1 cellular context compared by ENCODE assay signal in the genomic region with DNA sequence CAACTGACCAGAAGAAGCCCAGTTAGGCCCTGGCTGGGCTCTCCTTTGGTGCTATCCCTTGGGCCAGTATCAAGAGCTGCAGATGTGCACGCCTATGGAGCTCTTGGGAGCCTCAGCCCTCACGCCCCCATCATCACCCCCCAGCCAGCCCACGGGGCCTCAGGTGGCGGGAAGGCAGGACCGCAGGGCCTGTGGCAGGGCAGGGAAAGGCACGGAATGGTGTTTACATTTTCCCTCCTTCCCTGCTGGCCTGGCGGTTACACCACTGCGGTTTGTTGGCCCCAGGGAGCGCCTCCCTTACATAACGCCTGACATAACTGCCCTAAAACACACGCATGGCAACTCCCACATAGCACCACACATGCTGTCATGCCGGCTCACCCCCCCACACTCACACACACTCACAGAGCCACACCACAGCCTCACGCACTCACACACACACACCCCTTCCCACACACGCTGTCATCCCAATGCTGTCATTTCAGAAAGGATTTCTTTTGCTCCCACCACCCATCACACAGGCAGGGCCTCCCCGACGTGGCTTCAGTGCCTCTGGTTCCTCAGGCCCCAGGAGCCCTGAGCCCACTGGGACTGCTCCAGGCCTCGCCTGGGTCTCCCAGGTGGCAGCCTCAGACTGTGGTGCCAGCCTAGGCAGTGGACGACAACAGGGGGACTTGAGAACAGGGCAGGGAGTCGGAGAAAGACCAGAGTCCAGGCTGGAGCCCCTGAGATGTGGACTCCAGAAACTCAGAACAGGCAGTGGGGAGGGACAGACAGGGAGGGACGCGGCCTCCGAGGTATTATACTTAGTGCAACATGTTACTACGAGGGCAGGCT.
TF ChIP-seq lines count a peak whose summit lies in the region.

No MANE protein-coding gene starts in this region.

TF ChIP-seq in HepG2, 621 proteins besides CTCF, POLR2A, EP300 and RAD21 (continued from another document and continues in another):
- TF ChIP-seq ZGPAT (CRISPR knock-in tag; IDR thresholded peaks at IDR 0.05) (peak; percentile 86), IKZF1 (IDR thresholded peaks at IDR 0.05) (no peak), ZNF282 (IDR thresholded peaks at IDR 0.05; ENCODE audit: partially characterized antibody) (no peak), ZNF609 (CRISPR knock-in tag; IDR thresholded peaks at IDR 0.05; ENCODE audit: borderline replicate concordance) (peak; percentile 84), NAIF1 (CRISPR knock-in tag; IDR thresholded peaks at IDR 0.05; ENCODE audit: borderline replicate concordance) (peak; percentile 32; the same call in 1 of the 2 replicates), ZNF766 (CRISPR knock-in tag; IDR thresholded peaks at IDR 0.05; ENCODE audit: borderline replicate concordance) (peak; percentile 58; the same call in 1 of the 2 replicates), EEA1 (CRISPR knock-in tag; IDR thresholded peaks at IDR 0.05; ENCODE audit: borderline replicate concordance) (no peak), ZNF598 (CRISPR knock-in tag; IDR thresholded peaks at IDR 0.05; ENCODE audit: borderline replicate concordance) (0 out of 2 replicates have a peak, but pooled peaks have one; percentile 44), ARNTL (CRISPR knock-in tag; IDR thresholded peaks at IDR 0.05) (peak; percentile 91), CHCHD3 (CRISPR knock-in tag; IDR thresholded peaks at IDR 0.05) (peak; percentile 80; the same call in 1 of the 2 replicates), ZC3H13 (CRISPR knock-in tag; IDR thresholded peaks at IDR 0.05) (no peak), ZNF572 (CRISPR knock-in tag; IDR thresholded peaks at IDR 0.05) (peak; percentile 93; the same call in 1 of the 2 replicates), IRF9 (CRISPR knock-in tag; IDR thresholded peaks at IDR 0.05; ENCODE audit: borderline replicate concordance) (peak; percentile 90; the same call in 1 of the 2 replicates), MIER2 (CRISPR knock-in tag; IDR thresholded peaks at IDR 0.05) (0 out of 2 replicates have a peak, but pooled peaks have one; percentile 25), KDM4B (CRISPR knock-in tag; IDR thresholded peaks at IDR 0.05) (no peak; the same call in 1 of the 2 replicates), THAP8 (CRISPR knock-in tag; IDR thresholded peaks at IDR 0.05; ENCODE audit: borderline replicate concordance) (no peak), PHF20 (CRISPR knock-in tag; IDR thresholded peaks at IDR 0.05) (peak; percentile 64; the same call in 1 of the 2 replicates), ZNF101 (CRISPR knock-in tag; IDR thresholded peaks at IDR 0.05; ENCODE audit: borderline replicate concordance, low read depth) (0 out of 2 replicates have a peak, but pooled peaks have one; percentile 39), U2AF1 (optimal IDR thresholded peaks at IDR 0.05; ENCODE audit: low read depth, low read length) (no peak), ZNF235 (CRISPR knock-in tag; IDR thresholded peaks at IDR 0.05; ENCODE audit: borderline replicate concordance) (no peak; the same call in 1 of the 2 replicates), ZNF343 (CRISPR knock-in tag; IDR thresholded peaks at IDR 0.05) (peak; percentile 81; the same call in 1 of the 2 replicates), PITX1 (CRISPR knock-in tag; IDR thresholded peaks at IDR 0.05) (peak; percentile 60; the same call in 1 of the 2 replicates), DMAP1 (CRISPR knock-in tag; IDR thresholded peaks at IDR 0.05) (peak; percentile 64; the same call in 1 of the 2 replicates), HNF4A (CRISPR knock-in tag; IDR thresholded peaks at IDR 0.05) (peak; percentile 65), PAF1 (CRISPR knock-in tag; IDR thresholded peaks at IDR 0.05) (no peak), CHD4 (IDR thresholded peaks at IDR 0.05; ENCODE audit: borderline replicate concordance, low read length) (no peak), TCF12 (IDR thresholded peaks at IDR 0.05) (no peak), TCF12 (CRISPR knock-in tag; IDR thresholded peaks at IDR 0.05) (no peak; the same call in 1 of the 2 replicates), NCOA2 (CRISPR knock-in tag; IDR thresholded peaks at IDR 0.05) (peak; percentile 72), NFYC (CRISPR knock-in tag; IDR thresholded peaks at IDR 0.05) (peak; percentile 49), GMEB2 (CRISPR knock-in tag; IDR thresholded peaks at IDR 0.05; ENCODE audit: low read depth) (no peak), ZNF232 (CRISPR knock-in tag; IDR thresholded peaks at IDR 0.05; ENCODE audit: borderline replicate concordance) (peak; percentile 97), NR2F2 (IDR thresholded peaks at IDR 0.05; ENCODE audit: borderline replicate concordance, low read depth) (no peak), ZMAT3 (CRISPR knock-in tag; conservative IDR thresholded peaks at IDR 0.05) (peak; percentile 89), REPIN1 (CRISPR knock-in tag; IDR thresholded peaks at IDR 0.05; ENCODE audit: borderline replicate concordance, low read depth) (peak; percentile 72; the same call in 1 of the 2 replicates), FIP1L1 (IDR thresholded peaks at IDR 0.05; ENCODE audit: borderline replicate concordance, insufficient read depth, low read depth, low read length) (no peak), PLRG1 (conservative IDR thresholded peaks at IDR 0.05) (no peak), SKI (IDR thresholded peaks at IDR 0.05; ENCODE audit: partially characterized antibody) (peak; percentile 69), JUNB (CRISPR knock-in tag; IDR thresholded peaks at IDR 0.05; ENCODE audit: borderline replicate concordance) (no peak), ZMYM2 (CRISPR knock-in tag; IDR thresholded peaks at IDR 0.05) (peak; percentile 95)
- TF ChIP-seq, protein P1, sequence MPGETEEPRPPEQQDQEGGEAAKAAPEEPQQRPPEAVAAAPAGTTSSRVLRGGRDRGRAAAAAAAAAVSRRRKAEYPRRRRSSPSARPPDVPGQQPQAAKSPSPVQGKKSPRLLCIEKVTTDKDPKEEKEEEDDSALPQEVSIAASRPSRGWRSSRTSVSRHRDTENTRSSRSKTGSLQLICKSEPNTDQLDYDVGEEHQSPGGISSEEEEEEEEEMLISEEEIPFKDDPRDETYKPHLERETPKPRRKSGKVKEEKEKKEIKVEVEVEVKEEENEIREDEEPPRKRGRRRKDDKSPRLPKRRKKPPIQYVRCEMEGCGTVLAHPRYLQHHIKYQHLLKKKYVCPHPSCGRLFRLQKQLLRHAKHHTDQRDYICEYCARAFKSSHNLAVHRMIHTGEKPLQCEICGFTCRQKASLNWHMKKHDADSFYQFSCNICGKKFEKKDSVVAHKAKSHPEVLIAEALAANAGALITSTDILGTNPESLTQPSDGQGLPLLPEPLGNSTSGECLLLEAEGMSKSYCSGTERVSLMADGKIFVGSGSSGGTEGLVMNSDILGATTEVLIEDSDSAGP (CRISPR knock-in tag; IDR thresholded peaks at IDR 0.05; ENCODE audit: borderline replicate concordance): peak; percentile 90
- TF ChIP-seq, protein P2, sequence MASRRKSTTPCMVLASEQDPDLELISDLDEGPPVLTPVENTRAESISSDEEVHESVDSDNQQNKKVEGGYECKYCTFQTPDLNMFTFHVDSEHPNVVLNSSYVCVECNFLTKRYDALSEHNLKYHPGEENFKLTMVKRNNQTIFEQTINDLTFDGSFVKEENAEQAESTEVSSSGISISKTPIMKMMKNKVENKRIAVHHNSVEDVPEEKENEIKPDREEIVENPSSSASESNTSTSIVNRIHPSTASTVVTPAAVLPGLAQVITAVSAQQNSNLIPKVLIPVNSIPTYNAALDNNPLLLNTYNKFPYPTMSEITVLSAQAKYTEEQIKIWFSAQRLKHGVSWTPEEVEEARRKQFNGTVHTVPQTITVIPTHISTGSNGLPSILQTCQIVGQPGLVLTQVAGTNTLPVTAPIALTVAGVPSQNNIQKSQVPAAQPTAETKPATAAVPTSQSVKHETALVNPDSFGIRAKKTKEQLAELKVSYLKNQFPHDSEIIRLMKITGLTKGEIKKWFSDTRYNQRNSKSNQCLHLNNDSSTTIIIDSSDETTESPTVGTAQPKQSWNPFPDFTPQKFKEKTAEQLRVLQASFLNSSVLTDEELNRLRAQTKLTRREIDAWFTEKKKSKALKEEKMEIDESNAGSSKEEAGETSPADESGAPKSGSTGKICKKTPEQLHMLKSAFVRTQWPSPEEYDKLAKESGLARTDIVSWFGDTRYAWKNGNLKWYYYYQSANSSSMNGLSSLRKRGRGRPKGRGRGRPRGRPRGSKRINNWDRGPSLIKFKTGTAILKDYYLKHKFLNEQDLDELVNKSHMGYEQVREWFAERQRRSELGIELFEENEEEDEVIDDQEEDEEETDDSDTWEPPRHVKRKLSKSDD (CRISPR knock-in tag; IDR thresholded peaks at IDR 0.05; ENCODE audit: low read depth): peak; percentile 61; the same call in 1 of the 2 replicates
- TF ChIP-seq, protein P3, sequence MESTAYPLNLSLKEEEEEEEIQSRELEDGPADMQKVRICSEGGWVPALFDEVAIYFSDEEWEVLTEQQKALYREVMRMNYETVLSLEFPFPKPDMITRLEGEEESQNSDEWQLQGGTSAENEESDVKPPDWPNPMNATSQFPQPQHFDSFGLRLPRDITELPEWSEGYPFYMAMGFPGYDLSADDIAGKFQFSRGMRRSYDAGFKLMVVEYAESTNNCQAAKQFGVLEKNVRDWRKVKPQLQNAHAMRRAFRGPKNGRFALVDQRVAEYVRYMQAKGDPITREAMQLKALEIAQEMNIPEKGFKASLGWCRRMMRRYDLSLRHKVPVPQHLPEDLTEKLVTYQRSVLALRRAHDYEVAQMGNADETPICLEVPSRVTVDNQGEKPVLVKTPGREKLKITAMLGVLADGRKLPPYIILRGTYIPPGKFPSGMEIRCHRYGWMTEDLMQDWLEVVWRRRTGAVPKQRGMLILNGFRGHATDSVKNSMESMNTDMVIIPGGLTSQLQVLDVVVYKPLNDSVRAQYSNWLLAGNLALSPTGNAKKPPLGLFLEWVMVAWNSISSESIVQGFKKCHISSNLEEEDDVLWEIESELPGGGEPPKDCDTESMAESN (CRISPR knock-in tag; conservative IDR thresholded peaks at IDR 0.05): peak; percentile 86; the same call in 1 of the 2 replicates
